ENCODE assay signal across 8 cellular contexts in genomic region chr5:151699071-151699901, GRCh38. TPM values are rescaled to one million over a fixed set of nuclear protein-coding genes. Genes with fewer than 3 reads are reported as not detected.
DNase-seq lines count a peak whose midpoint lies in the region; ATAC-seq and TF ChIP-seq lines count a peak whose summit lies in the region.
"Had no signal": no experiment of that assay in that cellular context is flagged by ENCODE, and none has a peak within 500 bp of the region (broad histone marks: within the 10 kb centered on the region; RNA-seq: fewer than 3 reads in every experiment).

No MANE protein-coding gene starts in this region.

- intact Hi-C loops in PC-3 (cut with micrococcal nuclease), result loop anchor here (2.0 kb wide), 2 partner anchors 36 to 42 kb away; no protein-coding TSS in a partner anchor

- H3K4me1 ChIP-seq in PC-3 (ENCODE audit: insufficient read depth, low read length) (peaks cover 12% of the 10 kb centered on the region), mucosa of rectum (ENCODE audit: control insufficient read depth in 2 of 2, insufficient read depth in 2 of 2, low read length in 2 of 2) (peaks cover 0 to 1% of the 10 kb centered on the region in 2 donors)

- BruUV-seq in PC-3 (replicated peaks; lab: Mats Ljungman, UMichigan), result TSS peak; percentile 79

- ATAC-seq in PC-3, result peak; percentile 98
- ATAC-seq in GM21526 (IDR thresholded peaks at IDR 0.05; ENCODE audit: low FRiP score, unreplicated experiment), result no peak
- ATAC-seq in HG02571 (IDR thresholded peaks at IDR 0.05; ENCODE audit: unreplicated experiment), result no peak
- ATAC-seq in HG03159 (IDR thresholded peaks at IDR 0.05; ENCODE audit: unreplicated experiment), result no peak

- H3K9ac ChIP-seq in PC-3 (ENCODE audit: low read length) (peak overlapping the region; percentile 42), mucosa of rectum (ENCODE audit: low read depth in 1 of 2, low read length in 2 of 2) (peak overlapping the region in 1 of 2 donors; percentile 3)

- H3K9me2 ChIP-seq in PC-3 (replicated peaks; ENCODE audit: low read length), result no peaks in the 10 kb centered on the region

- no peaks in the 10 kb centered on the region for H3K79me2 ChIP-seq in PC-3 (ENCODE audit: low read length)

- H3F3A ChIP-seq in PC-3 (ENCODE audit: low read length, unreplicated experiment), result no peaks in the 10 kb centered on the region

- H4K20me1 ChIP-seq in PC-3 (ENCODE audit: low read length), result no peaks in the 10 kb centered on the region

- POLR2A ChIA-PET in PC-3 (lab: Charles Lee; ENCODE audit: unreplicated experiment), result interaction anchor here (0.5 to 0.7 kb wide), 7 partner anchors 23 to 1597 kb away, joined by 3 to 5 read pairs (median 4); partner anchors contain the start of gene G3BP1

- H3K27ac ChIP-seq in PC-3 (ENCODE audit: low read length) (peak overlapping the region; percentile 72), epithelial cell of prostate (peak overlapping the region; percentile 67), mucosa of rectum (ENCODE audit: low read depth in 2 of 2, low read length in 2 of 2) (peak overlapping the region; percentile 50 to 59)

- H2AFZ ChIP-seq in PC-3 (ENCODE audit: low read length), result peak overlapping the region; percentile 82

- CTCF ChIA-PET in PC-3 (lab: Charles Lee), result interaction anchor here (0.6 to 0.9 kb wide), 2 partner anchors 21 to 40 kb away, joined by 3 read pairs; no protein-coding TSS in a partner anchor

- H3K4me3 ChIP-seq in PC-3 (ENCODE audit: low read length) (0 out of 2 replicates have a peak overlapping the region, but pooled peaks have one; percentile 29), mucosa of rectum (ENCODE audit: low read length in 2 of 2) (no peak overlapping the region)

- TF ChIP-seq CTCF in PC-3 (conservative IDR thresholded peaks at IDR 0.05; ENCODE audit: low read depth, low read length), result no peak

- H3K27me3 ChIP-seq in PC-3 (ENCODE audit: low read length), result no peaks in the 10 kb centered on the region
- no peaks in the 10 kb centered on the region for H3K27me3 ChIP-seq in mucosa of rectum (ENCODE audit: control insufficient read depth in 2 of 2, insufficient read depth in 2 of 2, low read length in 2 of 2)

- DNase-seq in PC-3 (peak; percentile 85), epithelial cell of prostate (ENCODE audit: low read depth, low spot score) (no peak)
- DNase-seq in activated CD4-positive, alpha-beta T cell treated with anti-CD3 and anti-CD28 coated beads, Interleukin-2, amount 50 U/mL, for 1 hour, result no peak
- DNase-seq: KBM-7 had no signal

- H3K9me3 ChIP-seq in PC-3 (ENCODE audit: low read length) (no peaks in the 10 kb centered on the region), mucosa of rectum (ENCODE audit: control insufficient read depth in 2 of 2, low read length in 2 of 2) (no peaks in the 10 kb centered on the region)

- H3K36me3 ChIP-seq in PC-3 (ENCODE audit: low read depth, low read length), result no peaks in the 10 kb centered on the region
- no peaks in the 10 kb centered on the region for H3K36me3 ChIP-seq in mucosa of rectum (ENCODE audit: control insufficient read depth in 2 of 2, insufficient read depth in 2 of 2, low read length in 2 of 2)

- H3K4me2 ChIP-seq in PC-3 (ENCODE audit: low read length), result peak overlapping the region; percentile 72

RNA-seq across cellular contexts. Expression of gene SPARC, which starts 12.6 kb away (rescaled TPM):
- total RNA-seq in PC-3 (2014; rRNA removed), result 0.86 and 2.7 TPM in 2 replicates

RNA-seq across cellular contexts. Expression of gene ATOX1, which starts 59.1 kb away (rescaled TPM):
- 81.4 and 122 TPM in 2 replicates for total RNA-seq in PC-3 (2014; rRNA removed)
